In genomic region chr4:22901631-22902030, GRCh38 we compare ENCODE assay signal across 21 cellular contexts.
"Had no signal": no experiment of that assay in that cellular context is flagged by ENCODE, and none has a peak within 500 bp of the region (broad histone marks: within the 10 kb centered on the region; RNA-seq: fewer than 3 reads in every experiment).

No MANE protein-coding gene starts in this region.

- H3K9me3 ChIP-seq: esophagus muscularis mucosa, heart right ventricle, spleen, thoracic aorta had no signal

- FAIRE-seq: frontal cortex, keratinocyte had no signal

- DNase-seq: activated CD8-positive, alpha-beta memory T cell treated with anti-CD3 and anti-CD28 coated beads, Interleukin-2, amount 50 U/mL, for 48 hours; activated naive CD4-positive, alpha-beta T cell treated with Interleukin-2 at 50 U/mL for 16 hours; activated naive CD8-positive, alpha-beta T cell treated with anti-CD3 and anti-CD28 coated beads for 36 hours; activated T-cell treated with anti-CD3 and anti-CD28 coated beads, Interleukin-2, amount 50 U/mL, for 4 hours; amniotic stem cell; cerebellar nuclear complex; heart right ventricle; naive B cell; occipital lobe; posterior cingulate gyrus; spleen; stimulated activated CD4-positive, alpha-beta T cell treated with anti-CD3 and anti-CD28 coated beads, Interleukin-4, amount 100 ng/mL, for 1 hour; stimulated activated naive CD4-positive, alpha-beta T cell; T-helper 1 cell; T-helper 9 cell had no signal

- H3K4me1 ChIP-seq: esophagus muscularis mucosa, heart right ventricle, spleen had no signal

- H3K36me3 ChIP-seq: esophagus muscularis mucosa, heart right ventricle, spleen, thoracic aorta had no signal

- H3K27me3 ChIP-seq: esophagus muscularis mucosa had no signal

- H3K4me3 ChIP-seq: coronary artery, esophagus muscularis mucosa, heart right ventricle, lung, spleen, thoracic aorta had no signal
